ENCODE assay signal across 1 cellular context in the genomic region with DNA sequence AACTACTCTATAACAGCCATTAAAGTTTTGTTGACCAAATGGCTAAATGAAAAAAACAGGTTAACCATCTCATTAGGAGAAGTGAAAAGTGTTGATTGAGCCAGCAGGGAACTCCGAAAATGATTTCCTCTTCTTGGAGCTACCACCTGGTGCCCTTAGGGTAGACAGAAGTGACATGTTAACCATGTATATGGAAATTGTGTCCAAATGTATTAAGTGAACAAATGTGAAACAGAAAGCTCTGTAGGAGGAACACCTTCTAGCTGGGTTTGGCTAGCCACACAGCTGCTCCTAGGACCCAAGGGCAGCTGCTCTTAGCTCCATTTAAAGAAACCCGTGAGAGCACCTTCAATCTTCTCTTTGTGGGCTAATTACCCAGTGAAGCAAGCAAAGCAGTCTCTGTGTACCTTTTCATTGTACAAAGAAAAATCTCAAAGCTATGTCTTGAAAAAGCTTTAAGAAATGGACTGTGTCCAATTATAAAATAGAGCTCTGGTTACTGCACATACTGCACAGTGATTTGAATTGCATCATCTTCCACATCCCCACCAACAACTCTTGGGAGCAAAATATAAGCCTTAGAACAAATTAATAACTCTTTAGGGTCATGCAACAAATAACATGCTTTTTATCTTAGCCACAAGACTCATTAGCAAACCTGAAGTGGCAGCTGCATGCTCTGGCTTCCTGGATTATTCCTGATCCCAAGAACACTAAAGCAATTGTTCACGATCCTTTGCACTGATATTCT.
TF ChIP-seq lines count a peak whose summit lies in the region.

No MANE protein-coding gene starts in this region.

TF ChIP-seq in GM12878, 131 proteins besides CTCF, POLR2A, EP300 and RAD21 (continued from another document):
- TF ChIP-seq SPI1 (IDR thresholded peaks at IDR 0.05; ENCODE audit: borderline replicate concordance, insufficient read depth, low read depth, low read length) = peak; percentile 49; the same call in 1 of the 2 replicates
- TF ChIP-seq, protein P1, sequence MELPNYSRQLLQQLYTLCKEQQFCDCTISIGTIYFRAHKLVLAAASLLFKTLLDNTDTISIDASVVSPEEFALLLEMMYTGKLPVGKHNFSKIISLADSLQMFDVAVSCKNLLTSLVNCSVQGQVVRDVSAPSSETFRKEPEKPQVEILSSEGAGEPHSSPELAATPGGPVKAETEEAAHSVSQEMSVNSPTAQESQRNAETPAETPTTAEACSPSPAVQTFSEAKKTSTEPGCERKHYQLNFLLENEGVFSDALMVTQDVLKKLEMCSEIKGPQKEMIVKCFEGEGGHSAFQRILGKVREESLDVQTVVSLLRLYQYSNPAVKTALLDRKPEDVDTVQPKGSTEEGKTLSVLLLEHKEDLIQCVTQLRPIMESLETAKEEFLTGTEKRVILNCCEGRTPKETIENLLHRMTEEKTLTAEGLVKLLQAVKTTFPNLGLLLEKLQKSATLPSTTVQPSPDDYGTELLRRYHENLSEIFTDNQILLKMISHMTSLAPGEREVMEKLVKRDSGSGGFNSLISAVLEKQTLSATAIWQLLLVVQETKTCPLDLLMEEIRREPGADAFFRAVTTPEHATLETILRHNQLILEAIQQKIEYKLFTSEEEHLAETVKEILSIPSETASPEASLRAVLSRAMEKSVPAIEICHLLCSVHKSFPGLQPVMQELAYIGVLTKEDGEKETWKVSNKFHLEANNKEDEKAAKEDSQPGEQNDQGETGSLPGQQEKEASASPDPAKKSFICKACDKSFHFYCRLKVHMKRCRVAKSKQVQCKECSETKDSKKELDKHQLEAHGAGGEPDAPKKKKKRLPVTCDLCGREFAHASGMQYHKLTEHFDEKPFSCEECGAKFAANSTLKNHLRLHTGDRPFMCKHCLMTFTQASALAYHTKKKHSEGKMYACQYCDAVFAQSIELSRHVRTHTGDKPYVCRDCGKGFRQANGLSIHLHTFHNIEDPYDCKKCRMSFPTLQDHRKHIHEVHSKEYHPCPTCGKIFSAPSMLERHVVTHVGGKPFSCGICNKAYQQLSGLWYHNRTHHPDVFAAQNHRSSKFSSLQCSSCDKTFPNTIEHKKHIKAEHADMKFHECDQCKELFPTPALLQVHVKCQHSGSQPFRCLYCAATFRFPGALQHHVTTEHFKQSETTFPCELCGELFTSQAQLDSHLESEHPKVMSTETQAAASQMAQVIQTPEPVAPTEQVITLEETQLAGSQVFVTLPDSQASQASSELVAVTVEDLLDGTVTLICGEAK (IDR thresholded peaks at IDR 0.05; ENCODE audit: borderline replicate concordance) = peak; percentile 82
- peak; percentile 59 for TF ChIP-seq RUNX3 (IDR thresholded peaks at IDR 0.05; ENCODE audit: low read length)
- peak; percentile 90 for TF ChIP-seq TCF12 (IDR thresholded peaks at IDR 0.05; ENCODE audit: low read depth, low read length)
- TF ChIP-seq IKZF2 (IDR thresholded peaks at IDR 0.05) = peak; percentile 53 to 54; a peak in 2 of 4 replicates
- TF ChIP-seq BMI1 (IDR thresholded peaks at IDR 0.05; ENCODE audit: borderline replicate concordance) = no peak
- TF ChIP-seq EED (IDR thresholded peaks at IDR 0.05; ENCODE audit: low read depth) = 0 out of 2 replicates have a peak, but pooled peaks have one; percentile 35
- TF ChIP-seq CREM (IDR thresholded peaks at IDR 0.05; ENCODE audit: low read depth) = peak; percentile 40; the same call in 1 of the 2 replicates
- no peak for TF ChIP-seq HDAC2 (IDR thresholded peaks at IDR 0.05)
- TF ChIP-seq SMARCA5 (IDR thresholded peaks at IDR 0.05) = no peak
- no peak for TF ChIP-seq POU2F2 (IDR thresholded peaks at IDR 0.05; ENCODE audit: borderline replicate concordance, low read depth, low read length)
- peak; percentile 47; the same call in 1 of the 2 replicates for TF ChIP-seq MTA2 (IDR thresholded peaks at IDR 0.05; ENCODE audit: low read depth)
- peak; percentile 59 for TF ChIP-seq IKZF1 (conservative IDR thresholded peaks at IDR 0.05)
- TF ChIP-seq TCF3 (IDR thresholded peaks at IDR 0.05; ENCODE audit: borderline replicate concordance, insufficient read depth, low read depth, low read length) = peak; percentile 63; the same call in 1 of the 2 replicates
TF ChIP-seq in GM12878: peak in this region for 14.
